In genomic region chr12:101866615-101867373, GRCh38 we compare ENCODE assay signal across 16 cellular contexts.
"Had no signal": no experiment of that assay in that cellular context is flagged by ENCODE, and none has a peak within 500 bp of the region (broad histone marks: within the 10 kb centered on the region; RNA-seq: fewer than 3 reads in every experiment).

No MANE protein-coding gene starts in this region.

- H3K36me3 Mint-ChIP-seq: brain had no signal

- H3K4me1 ChIP-seq: left ventricle myocardium inferior, prostate gland had no signal

- FAIRE-seq: islet of Langerhans, TTC549 had no signal

- H3K27ac Mint-ChIP-seq: brain; effector memory CD8-positive, alpha-beta T cell had no signal

- H3K9me3 Mint-ChIP-seq: central memory CD8-positive, alpha-beta T cell; effector memory CD8-positive, alpha-beta T cell had no signal

- ATAC-seq: effector memory CD8-positive, alpha-beta T cell; gastrocnemius medialis had no signal

- DNase-seq: activated effector memory CD4-positive, alpha-beta T cell treated with anti-CD3 and anti-CD28 coated beads, Interleukin-2, amount 50 U/mL, for 16 hours; activated T-cell treated with anti-CD3 and anti-CD28 coated beads, Interleukin-2, amount 50 U/mL, for 1 hour; amygdala; cortex of kidney; effector memory CD8-positive, alpha-beta T cell; gastrocnemius medialis; heart right ventricle; left ventricle myocardium inferior; stimulated activated CD4-positive, alpha-beta T cell treated with anti-CD3 and anti-CD28 coated beads, Interleukin-4, amount 100 ng/mL, for 1 hour; stimulated activated CD8-positive, alpha-beta memory T cell treated with anti-CD3 and anti-CD28 coated beads, Interleukin-4, amount 100 ng/mL, for 48 hours had no signal

- H3K27ac ChIP-seq: epithelial cell of prostate, gastrocnemius medialis, heart right ventricle, left ventricle myocardium inferior, prostate gland had no signal

- H3K4me3 ChIP-seq: gastrocnemius medialis, heart right ventricle, left ventricle myocardium inferior, prostate gland had no signal

- H3K4me3 Mint-ChIP-seq: brain; central memory CD8-positive, alpha-beta T cell had no signal

- H3K36me3 ChIP-seq: gastrocnemius medialis, heart right ventricle, left ventricle myocardium inferior, prostate gland had no signal

- H3K27me3 ChIP-seq: gastrocnemius medialis, heart right ventricle had no signal

- H3K9me3 ChIP-seq: gastrocnemius medialis, prostate gland had no signal

- H3K4me1 Mint-ChIP-seq: brain; central memory CD8-positive, alpha-beta T cell had no signal

- H3K27me3 Mint-ChIP-seq: central memory CD8-positive, alpha-beta T cell; effector memory CD8-positive, alpha-beta T cell had no signal
